ENCODE assay signal across 1 cellular context in the genomic region with DNA sequence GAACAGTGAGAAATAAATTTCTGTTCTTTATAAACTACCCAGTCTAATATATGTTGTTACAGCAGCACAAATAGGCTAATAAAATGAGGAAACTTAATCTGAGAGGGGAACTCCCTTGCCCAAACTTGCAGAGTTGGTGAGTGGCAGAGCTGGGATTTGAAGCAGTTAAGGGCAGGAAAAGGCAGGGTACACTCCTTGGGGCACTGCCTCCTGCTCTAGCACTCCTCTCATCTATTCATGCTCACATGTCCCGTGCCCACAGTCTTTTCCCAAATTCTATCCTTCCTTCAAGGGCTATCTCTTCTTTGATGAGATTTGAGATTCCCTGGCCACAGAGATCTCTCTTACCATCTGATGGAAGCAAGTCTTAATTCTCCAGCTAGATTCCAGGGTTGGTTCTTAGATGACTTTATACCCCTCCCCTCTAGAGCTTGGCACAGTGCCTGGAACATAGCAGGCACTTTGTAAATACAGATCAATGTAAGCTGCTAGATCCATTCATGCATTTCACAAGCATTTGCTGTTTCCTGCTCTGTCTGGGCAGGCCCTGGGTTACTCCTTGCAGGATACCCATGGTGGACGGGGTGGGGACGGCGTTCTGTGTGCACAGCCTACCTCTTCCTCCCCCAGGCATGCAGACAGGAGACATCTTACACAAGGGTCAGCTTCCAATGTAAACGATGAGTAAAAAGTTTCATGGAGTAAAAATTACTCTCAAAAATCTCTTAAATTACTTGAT.
TF ChIP-seq lines count a peak whose summit lies in the region.

No MANE protein-coding gene starts in this region.

TF ChIP-seq in GM23338, 12 proteins besides CTCF, POLR2A, EP300 and RAD21 (continued from another document):
- TF ChIP-seq ZNF331 (CRISPR knock-in tag; IDR thresholded peaks at IDR 0.05; ENCODE audit: low read depth) (no peak), EZH2phosphoT487 (IDR thresholded peaks at IDR 0.05; ENCODE audit: unreplicated experiment) (no peak), STAT1 (IDR thresholded peaks at IDR 0.05; ENCODE audit: unreplicated experiment) (no peak), CREB1 (CRISPR knock-in tag; IDR thresholded peaks at IDR 0.05; ENCODE audit: low read depth) (no peak)
- TF ChIP-seq, protein P1, sequence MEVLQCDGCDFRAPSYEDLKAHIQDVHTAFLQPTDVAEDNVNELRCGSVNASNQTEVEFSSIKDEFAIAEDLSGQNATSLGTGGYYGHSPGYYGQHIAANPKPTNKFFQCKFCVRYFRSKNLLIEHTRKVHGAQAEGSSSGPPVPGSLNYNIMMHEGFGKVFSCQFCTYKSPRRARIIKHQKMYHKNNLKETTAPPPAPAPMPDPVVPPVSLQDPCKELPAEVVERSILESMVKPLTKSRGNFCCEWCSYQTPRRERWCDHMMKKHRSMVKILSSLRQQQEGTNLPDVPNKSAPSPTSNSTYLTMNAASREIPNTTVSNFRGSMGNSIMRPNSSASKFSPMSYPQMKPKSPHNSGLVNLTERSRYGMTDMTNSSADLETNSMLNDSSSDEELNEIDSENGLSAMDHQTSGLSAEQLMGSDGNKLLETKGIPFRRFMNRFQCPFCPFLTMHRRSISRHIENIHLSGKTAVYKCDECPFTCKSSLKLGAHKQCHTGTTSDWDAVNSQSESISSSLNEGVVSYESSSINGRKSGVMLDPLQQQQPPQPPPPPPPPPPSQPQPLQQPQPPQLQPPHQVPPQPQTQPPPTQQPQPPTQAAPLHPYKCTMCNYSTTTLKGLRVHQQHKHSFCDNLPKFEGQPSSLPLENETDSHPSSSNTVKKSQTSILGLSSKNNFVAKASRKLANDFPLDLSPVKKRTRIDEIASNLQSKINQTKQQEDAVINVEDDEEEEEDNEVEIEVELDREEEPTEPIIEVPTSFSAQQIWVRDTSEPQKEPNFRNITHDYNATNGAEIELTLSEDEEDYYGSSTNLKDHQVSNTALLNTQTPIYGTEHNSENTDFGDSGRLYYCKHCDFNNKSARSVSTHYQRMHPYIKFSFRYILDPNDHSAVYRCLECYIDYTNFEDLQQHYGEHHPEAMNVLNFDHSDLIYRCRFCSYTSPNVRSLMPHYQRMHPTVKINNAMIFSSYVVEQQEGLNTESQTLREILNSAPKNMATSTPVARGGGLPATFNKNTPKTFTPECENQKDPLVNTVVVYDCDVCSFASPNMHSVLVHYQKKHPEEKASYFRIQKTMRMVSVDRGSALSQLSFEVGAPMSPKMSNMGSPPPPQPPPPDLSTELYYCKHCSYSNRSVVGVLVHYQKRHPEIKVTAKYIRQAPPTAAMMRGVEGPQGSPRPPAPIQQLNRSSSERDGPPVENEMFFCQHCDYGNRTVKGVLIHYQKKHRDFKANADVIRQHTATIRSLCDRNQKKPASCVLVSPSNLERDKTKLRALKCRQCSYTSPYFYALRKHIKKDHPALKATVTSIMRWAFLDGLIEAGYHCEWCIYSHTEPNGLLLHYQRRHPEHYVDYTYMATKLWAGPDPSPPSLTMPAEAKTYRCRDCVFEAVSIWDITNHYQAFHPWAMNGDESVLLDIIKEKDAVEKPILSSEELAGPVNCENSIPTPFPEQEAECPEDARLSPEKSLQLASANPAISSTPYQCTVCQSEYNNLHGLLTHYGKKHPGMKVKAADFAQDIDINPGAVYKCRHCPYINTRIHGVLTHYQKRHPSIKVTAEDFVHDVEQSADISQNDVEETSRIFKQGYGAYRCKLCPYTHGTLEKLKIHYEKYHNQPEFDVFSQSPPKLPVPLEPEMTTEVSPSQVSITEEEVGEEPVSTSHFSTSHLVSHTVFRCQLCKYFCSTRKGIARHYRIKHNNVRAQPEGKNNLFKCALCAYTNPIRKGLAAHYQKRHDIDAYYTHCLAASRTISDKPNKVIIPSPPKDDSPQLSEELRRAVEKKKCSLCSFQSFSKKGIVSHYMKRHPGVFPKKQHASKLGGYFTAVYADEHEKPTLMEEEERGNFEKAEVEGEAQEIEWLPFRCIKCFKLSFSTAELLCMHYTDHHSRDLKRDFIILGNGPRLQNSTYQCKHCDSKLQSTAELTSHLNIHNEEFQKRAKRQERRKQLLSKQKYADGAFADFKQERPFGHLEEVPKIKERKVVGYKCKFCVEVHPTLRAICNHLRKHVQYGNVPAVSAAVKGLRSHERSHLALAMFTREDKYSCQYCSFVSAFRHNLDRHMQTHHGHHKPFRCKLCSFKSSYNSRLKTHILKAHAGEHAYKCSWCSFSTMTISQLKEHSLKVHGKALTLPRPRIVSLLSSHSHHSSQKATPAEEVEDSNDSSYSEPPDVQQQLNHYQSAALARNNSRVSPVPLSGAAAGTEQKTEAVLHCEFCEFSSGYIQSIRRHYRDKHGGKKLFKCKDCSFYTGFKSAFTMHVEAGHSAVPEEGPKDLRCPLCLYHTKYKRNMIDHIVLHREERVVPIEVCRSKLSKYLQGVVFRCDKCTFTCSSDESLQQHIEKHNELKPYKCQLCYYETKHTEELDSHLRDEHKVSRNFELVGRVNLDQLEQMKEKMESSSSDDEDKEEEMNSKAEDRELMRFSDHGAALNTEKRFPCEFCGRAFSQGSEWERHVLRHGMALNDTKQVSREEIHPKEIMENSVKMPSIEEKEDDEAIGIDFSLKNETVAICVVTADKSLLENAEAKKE (CRISPR knock-in tag; IDR thresholded peaks at IDR 0.05): no peak
